10 cellular contexts compared by ENCODE assay signal in the genomic region with DNA sequence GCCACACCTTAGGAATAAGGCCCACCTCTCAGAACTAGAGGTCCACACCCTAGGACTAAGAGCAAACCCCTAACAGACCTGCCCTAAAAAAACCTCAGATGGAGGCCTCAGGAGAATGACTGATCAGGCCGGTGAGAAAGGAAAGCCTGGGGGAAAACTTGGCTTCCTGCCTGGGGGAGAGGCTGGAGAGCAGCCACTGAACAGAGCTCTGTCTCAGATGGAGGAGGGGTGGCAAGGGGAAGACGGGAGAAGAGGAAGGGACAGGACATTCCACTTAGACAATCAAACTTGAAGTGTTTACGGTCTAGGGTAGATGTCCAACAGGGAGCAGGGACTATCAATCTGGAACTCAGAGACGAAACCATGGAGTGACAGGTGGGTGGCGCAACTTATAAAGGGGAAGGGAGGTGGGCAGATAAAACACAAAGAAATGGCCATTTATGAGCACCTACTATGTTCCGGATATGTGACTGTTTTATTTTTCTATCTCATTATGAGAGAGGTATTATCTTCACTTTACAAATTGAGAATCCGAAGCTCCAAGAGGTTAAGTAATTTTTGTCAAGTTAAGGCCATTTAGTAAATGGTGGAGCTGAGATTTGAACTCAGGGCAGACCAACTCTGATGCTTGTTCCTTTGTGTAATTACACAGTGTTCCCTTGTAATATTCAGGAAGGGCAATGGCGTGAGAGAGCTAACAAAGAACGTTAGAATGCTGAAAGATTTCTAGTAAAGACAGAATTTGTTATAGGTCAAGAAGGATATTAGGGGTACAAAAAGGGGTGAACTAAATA.
DNase-seq lines count a peak whose midpoint lies in the region; ATAC-seq and TF ChIP-seq lines count a peak whose summit lies in the region.
"Had no signal": no experiment of that assay in that cellular context is flagged by ENCODE, and none has a peak within 500 bp of the region (broad histone marks: within the 10 kb centered on the region; RNA-seq: fewer than 3 reads in every experiment).

No MANE protein-coding gene starts in this region.

- DNase-seq in MG63 (peak; percentile 27), epithelial cell of proximal tubule (ENCODE audit: low read depth) (no peak), mucosa of descending colon (peak; percentile 62 to 79 (median 74)), activated T-cell treated with anti-CD3 and anti-CD28 coated beads for 4 hours (no peak)
- DNase-seq: CD8-positive, alpha-beta memory T cell had no signal

- H3K4me3 ChIP-seq in ACC112 (ENCODE audit: low read depth, low read length) (peak overlapping the region; percentile 34), MG63 (no peak overlapping the region), epithelial cell of proximal tubule (ENCODE audit: low read depth, low read length) (peak overlapping the region; percentile 77), mucosa of descending colon (peak overlapping the region; percentile 38)
- H3K4me3 ChIP-seq: coronary artery had no signal

- peaks cover 86% of the 10 kb centered on the region for H3K79me2 ChIP-seq in ACC112 (ENCODE audit: control insufficient read depth, insufficient read depth, low read length, unreplicated experiment)

- H3K27me3 ChIP-seq in ACC112 (ENCODE audit: insufficient read depth, low read length) (no peaks in the 10 kb centered on the region), MG63 (no peaks in the 10 kb centered on the region)

- H3K9me3 ChIP-seq in MG63 (no peaks in the 10 kb centered on the region), mucosa of descending colon (no peaks in the 10 kb centered on the region)

- H3K36me3 ChIP-seq in ACC112 (ENCODE audit: insufficient read depth, low read length) (peaks cover 11% of the 10 kb centered on the region; the same call in 1 of the 2 replicates), MG63 (peaks cover 14% of the 10 kb centered on the region), mucosa of descending colon (ENCODE audit: low read depth) (no peaks in the 10 kb centered on the region)

- ATAC-seq in mucosa of descending colon = peak; percentile 44
- ATAC-seq in HG03460 (IDR thresholded peaks at IDR 0.05; ENCODE audit: unreplicated experiment) = no peak
- no peak for ATAC-seq in HG02973 (IDR thresholded peaks at IDR 0.05; ENCODE audit: unreplicated experiment)
- no peak for ATAC-seq in HG03039 (IDR thresholded peaks at IDR 0.05; ENCODE audit: unreplicated experiment)

- H2AFZ ChIP-seq in ACC112 (ENCODE audit: low read length, unreplicated experiment) = no peak overlapping the region

- H3K27ac ChIP-seq in ACC112 (ENCODE audit: low read depth, low read length) = peak overlapping the region; percentile 44

- TF ChIP-seq CTCF in epithelial cell of proximal tubule (conservative IDR thresholded peaks at IDR 0.05; ENCODE audit: low read depth, low read length) (no peak), mucosa of descending colon (IDR thresholded peaks at IDR 0.05) (no peak)

- H3K4me1 ChIP-seq in ACC112 (ENCODE audit: control insufficient read depth, insufficient read depth, low read length, unreplicated experiment) (peaks cover 49% of the 10 kb centered on the region), mucosa of descending colon (ENCODE audit: low read depth) (peaks cover 20% of the 10 kb centered on the region)

- intact Hi-C loops in mucosa of descending colon (cut with DNase I, micrococcal nuclease) = no loop called here

Comparison
In these comparisons a context has a peak if more than half of its experiments do, and no peak if none do; other contexts are left out.
1. DNase-seq: peak in MG63 (single experiment) and mucosa of descending colon (3 of 3); none in epithelial cell of proximal tubule (single experiment) and activated T-cell treated with anti-CD3 and anti-CD28 coated beads for 4 hours (single experiment).